Comparison of ENCODE assay signal across 16 cellular contexts in genomic region chr18:39463986-39464385, GRCh38.
A peak's percentile ranks its signal among the peaks of the same experiment; 100 is the strongest.
DNase-seq lines count a peak whose midpoint lies in the region; ATAC-seq, FAIRE-seq and TF ChIP-seq lines count a peak whose summit lies in the region.
"Had no signal": no experiment of that assay in that cellular context is flagged by ENCODE, and none has a peak within 500 bp of the region (broad histone marks: within the 10 kb centered on the region; RNA-seq: fewer than 3 reads in every experiment).

No MANE protein-coding gene starts in this region.

- BruUV-seq in HCT116 (replicated peaks; lab: Mats Ljungman, UMichigan) (no TSS peak), endothelial cell of umbilical vein (replicated peaks; lab: Mats Ljungman, UMichigan) (no TSS peak)

- H3K36me3 ChIP-seq in HCT116 (ENCODE audit: control insufficient read depth in 1 of 2, insufficient read depth in 2 of 2, low read length in 2 of 2) = no peaks in the 10 kb centered on the region
- no peaks in the 10 kb centered on the region for H3K36me3 ChIP-seq in endothelial cell of umbilical vein (ENCODE audit: control insufficient read depth in 2 of 2, extremely low read depth in 1 of 2, insufficient read depth in 2 of 2, low read length in 2 of 2)
- H3K36me3 ChIP-seq: MG63 had no signal

- RAD21 ChIA-PET in HCT116 (lab: Charles Lee; ENCODE audit: low non-redundant PET in 1 of 2, low total read pairs in 2 of 2, uncharacterized antibody in 2 of 2, unreplicated experiment in 2 of 2) = no interaction called here

- H3K4me1 Mint-ChIP-seq in mesothelial cell of epicardium = peaks cover 10% of the 10 kb centered on the region

- FAIRE-seq in endothelial cell of umbilical vein (lab: Jason Lieb, UNC) = no peak
- FAIRE-seq: A204.1 had no signal

- no peaks in the 10 kb centered on the region for H4K20me1 ChIP-seq in HCT116 (ENCODE audit: insufficient read depth)
- H4K20me1 ChIP-seq in endothelial cell of umbilical vein (replicated peaks; ENCODE audit: control insufficient read depth, extremely low read depth, insufficient read depth, low read length) = no peaks in the 10 kb centered on the region

- intact Hi-C loops in HCT116 (cut with micrococcal nuclease) = no loop called here
- intact Hi-C loops in endothelial cell of umbilical vein (cut with micrococcal nuclease) = loop anchor here (10.0 kb wide), 1 partner anchor 409 kb away; no protein-coding TSS in a partner anchor

- no peak overlapping the region for H3K4me3 ChIP-seq in AG10803 (ENCODE audit: low read length)
- no peak overlapping the region for H3K4me3 ChIP-seq in HCT116 (replicated peaks in 1 of 2; ENCODE audit: low read depth in 1 of 2, low read length in 2 of 2)
- no peak overlapping the region for H3K4me3 ChIP-seq in endothelial cell of umbilical vein (replicated peaks in 1 of 3; ENCODE audit: insufficient read depth in 1 of 3, low read depth in 1 of 3, low read length in 3 of 3)
- H3K4me3 ChIP-seq: MG63 had no signal

- no peaks in the 10 kb centered on the region; a peak in 1 of 4 replicates for H3K9me3 ChIP-seq in HCT116 (ENCODE audit: control insufficient read depth in 1 of 2, insufficient read depth in 1 of 2, low read depth in 1 of 2, low read length in 2 of 2)
- H3K9me3 ChIP-seq in endothelial cell of umbilical vein (replicated peaks; ENCODE audit: control insufficient read depth, insufficient read depth, low read length) = no peaks in the 10 kb centered on the region
- H3K9me3 ChIP-seq: MG63 had no signal

- H3K9me1 ChIP-seq in endothelial cell of umbilical vein (replicated peaks; ENCODE audit: control insufficient read depth, extremely low read depth, insufficient read depth, low read length) = no peaks in the 10 kb centered on the region

- peak overlapping the region; percentile 37 for H3K27ac Mint-ChIP-seq in mesothelial cell of epicardium

- DNase-seq in AG10803 (ENCODE audit: low read depth) = peak; percentile 60
- DNase-seq in HCT116 (ENCODE audit: low read depth, low spot score) = no peak
- peak; percentile 16 for DNase-seq in endothelial cell of umbilical vein (ENCODE audit: low read depth, low spot score)
- no peak for DNase-seq in mesothelial cell of epicardium (ENCODE audit: low spot score in 2 of 2, unreplicated experiment in 2 of 2)
- DNase-seq: IMR-90, Karpas-422, MG63, NCI-H1092 treated with DMSO at 0.1 percent for 48 hours, NCI-H1694, NCI-H2227 treated with DMSO at 0.1 percent for 48 hours, NCI-H524 had no signal

- H3K9me2 ChIP-seq in HCT116 (ENCODE audit: insufficient read depth) = no peaks in the 10 kb centered on the region

- POLR2A ChIA-PET in HCT116 (lab: Charles Lee) (no interaction called here), endothelial cell of umbilical vein (lab: Charles Lee) (no interaction called here)

- no peak for TF ChIP-seq RAD21 in HCT116 (IDR thresholded peaks at IDR 0.05; ENCODE audit: low read depth)

- TF ChIP-seq POLR2A in HCT116 (IDR thresholded peaks at IDR 0.05; ENCODE audit: borderline replicate concordance, extremely low read depth, insufficient read depth, insufficient read length) (no peak), endothelial cell of umbilical vein (IDR thresholded peaks at IDR 0.05; ENCODE audit: low read depth, low read length) (no peak)

- H3K4me1 ChIP-seq in HCT116 (ENCODE audit: control insufficient read depth in 1 of 2, insufficient read depth in 2 of 2, low read length in 2 of 2) (no peaks in the 10 kb centered on the region), endothelial cell of umbilical vein (ENCODE audit: control insufficient read depth, extremely low read depth, insufficient read depth, low read length) (peaks cover 17% of the 10 kb centered on the region)

- ATAC-seq in HCT116 (no peak), GM18520 (IDR thresholded peaks at IDR 0.05; ENCODE audit: unreplicated experiment) (no peak), HG03045 (IDR thresholded peaks at IDR 0.05; ENCODE audit: unreplicated experiment) (no peak), GM21717 (IDR thresholded peaks at IDR 0.05; ENCODE audit: unreplicated experiment) (no peak)

- H3K27me3 ChIP-seq in HCT116 (ENCODE audit: insufficient read depth, low read length) (no peaks in the 10 kb centered on the region), endothelial cell of umbilical vein (ENCODE audit: control insufficient read depth in 2 of 2, insufficient read depth in 2 of 2, low read length in 2 of 2) (no peaks in the 10 kb centered on the region)
- H3K27me3 ChIP-seq: MG63 had no signal

- H3K27ac ChIP-seq in HCT116 (ENCODE audit: low read depth, low read length) (no peak overlapping the region), endothelial cell of umbilical vein (ENCODE audit: insufficient read depth, low read depth, low read length) (no peak overlapping the region)
- H3K27ac ChIP-seq: C4-2B had no signal

- dilution Hi-C loops in endothelial cell of umbilical vein (cut with MboI; ENCODE audit: extremely low pct_ligation_motif_present, low sequenced_read_pairs) = no loop called here

- TF ChIP-seq CTCF in AG10803 (conservative IDR thresholded peaks at IDR 0.05; ENCODE audit: low read length) (no peak), HCT116 (IDR thresholded peaks at IDR 0.05 in 2 of 3, conservative IDR thresholded peaks at IDR 0.05 in 1 of 3; ENCODE audit: borderline replicate concordance in 1 of 3, insufficient read depth in 1 of 3, low read depth in 2 of 3, low read length in 2 of 3) (no peak), endothelial cell of umbilical vein (IDR thresholded peaks at IDR 0.05; ENCODE audit: extremely low read depth in 1 of 2, insufficient read depth in 1 of 2, low read depth in 1 of 2, low read length in 2 of 2) (no peak), mesothelial cell of epicardium (IDR thresholded peaks at IDR 0.05; ENCODE audit: unreplicated experiment) (no peak)

- H2AFZ ChIP-seq in HCT116 (ENCODE audit: low read depth, low read length, poor library complexity, severe bottlenecking) = no peak overlapping the region
- no peak overlapping the region for H2AFZ ChIP-seq in endothelial cell of umbilical vein (ENCODE audit: low read depth, low read length)

- H3K4me3 Mint-ChIP-seq in mesothelial cell of epicardium = no peak overlapping the region

- H3K79me2 ChIP-seq in HCT116 (ENCODE audit: insufficient read depth, low read length) (no peaks in the 10 kb centered on the region), endothelial cell of umbilical vein (ENCODE audit: control insufficient read depth, insufficient read depth, low read length) (no peaks in the 10 kb centered on the region)

- H3K9ac ChIP-seq in HCT116 (ENCODE audit: low read length) (no peak overlapping the region), endothelial cell of umbilical vein (replicated peaks; ENCODE audit: extremely low read depth, insufficient read depth, low read length) (no peak overlapping the region)

- CTCF ChIA-PET in HCT116 (lab: Charles Lee) (no interaction called here), endothelial cell of umbilical vein (lab: Charles Lee) (interaction anchor here (1.0 to 1.4 kb wide), 2 partner anchors 8 to 10 kb away, joined by 4 read pairs; no protein-coding TSS in a partner anchor)

- H3K4me2 ChIP-seq in HCT116 (ENCODE audit: low read length) = no peak overlapping the region
- H3K4me2 ChIP-seq in endothelial cell of umbilical vein (ENCODE audit: insufficient read depth, low read length) = no peak overlapping the region

- no peaks in the 10 kb centered on the region for H3K27me3 Mint-ChIP-seq in mesothelial cell of epicardium (ENCODE audit: low read depth)

- H3K9me3 Mint-ChIP-seq in mesothelial cell of epicardium = peaks cover 8% of the 10 kb centered on the region

- peaks cover 2% of the 10 kb centered on the region for H3K36me3 Mint-ChIP-seq in mesothelial cell of epicardium

TF ChIP-seq in endothelial cell of umbilical vein, 7 proteins besides CTCF, POLR2A, EP300 and RAD21:
- TF ChIP-seq MAX (IDR thresholded peaks at IDR 0.05; ENCODE audit: insufficient read depth, insufficient read length) (no peak), MYC (IDR thresholded peaks at IDR 0.05; ENCODE audit: low read depth, low read length) (no peak), EZH2 (IDR thresholded peaks at IDR 0.05; ENCODE audit: borderline replicate concordance, low read depth, low read length, severe bottlenecking) (no peak)

Comparison
In these comparisons a context has a peak if more than half of its experiments do, and no peak if none do; other contexts are left out.
1. DNase-seq: peak in AG10803 (single experiment) and endothelial cell of umbilical vein (single experiment); none in HCT116 (single experiment) and mesothelial cell of epicardium (0 of 2).